ENCODE assay signal across 11 cellular contexts in the genomic region with DNA sequence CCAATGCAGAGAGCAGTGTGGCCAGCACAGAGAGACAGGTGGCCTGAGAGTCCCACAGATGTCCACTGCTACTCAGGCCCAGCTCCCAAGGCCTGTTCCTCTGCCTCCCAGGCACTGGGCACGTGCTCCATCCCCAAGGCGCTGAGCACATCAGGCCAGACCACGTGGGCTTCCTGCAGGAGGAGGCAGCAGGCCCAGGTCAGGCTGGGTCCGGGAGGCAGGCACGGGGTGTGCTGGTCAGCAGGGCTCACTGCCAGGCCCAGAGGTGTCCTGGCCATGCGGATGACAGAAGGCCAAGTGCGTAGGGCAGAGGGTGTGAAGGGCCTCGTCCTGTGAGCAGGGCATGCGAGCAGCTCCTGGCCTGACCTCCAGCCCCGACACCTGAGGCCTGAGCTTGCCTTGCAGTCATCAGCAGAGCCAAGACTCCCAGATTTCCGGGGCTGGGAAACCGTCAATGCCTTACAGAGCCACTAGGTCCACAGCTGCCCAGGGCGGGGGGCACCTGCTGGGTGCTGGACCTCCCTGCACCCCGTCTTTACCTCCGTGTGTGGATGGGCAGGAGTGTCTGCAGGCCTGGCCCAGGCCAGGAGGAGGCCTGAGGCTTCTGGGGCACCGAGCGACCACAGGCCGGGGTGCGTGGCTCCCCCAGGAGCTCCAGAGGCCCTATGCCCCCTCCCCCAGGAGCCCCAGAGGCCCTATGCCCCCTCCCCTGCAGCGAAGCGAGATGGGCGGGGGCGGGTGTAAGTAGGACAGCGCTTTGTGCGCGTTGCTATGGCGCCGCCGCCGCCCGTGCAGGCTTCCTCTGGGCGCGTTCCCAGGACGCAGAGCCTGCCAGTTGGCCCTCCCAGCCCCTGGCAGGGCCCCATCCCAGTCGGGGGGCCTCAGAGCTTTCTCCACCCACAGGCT. TPM values are rescaled to one million over a fixed set of nuclear protein-coding genes. Genes with fewer than 3 reads are reported as not detected.
DNase-seq lines count a peak whose midpoint lies in the region; ATAC-seq and TF ChIP-seq lines count a peak whose summit lies in the region.
"Had no signal": no experiment of that assay in that cellular context is flagged by ENCODE, and none has a peak within 500 bp of the region (broad histone marks: within the 10 kb centered on the region; RNA-seq: fewer than 3 reads in every experiment).

No MANE protein-coding gene starts in this region.

- CTCF ChIA-PET in RWPE1 (lab: Yijun Ruan, JAX): interaction anchor here (0.6 to 3.2 kb wide), 4 partner anchors 23 to 472 kb away, joined by 3 to 21 read pairs (median 10); no protein-coding TSS in a partner anchor

- intact Hi-C loops in left ventricle myocardium superior (cut with micrococcal nuclease): no loop called here

- POLR2A ChIA-PET in RWPE1 (lab: Yijun Ruan, JAX; ENCODE audit: low non-redundant PET): interaction anchor here (0.6 kb wide), 1 partner anchor 34 kb away, joined by 6 read pairs; no protein-coding TSS in a partner anchor

- ATAC-seq in left ventricle myocardium superior: peak; percentile 10
- no peak for ATAC-seq in GM21529 (IDR thresholded peaks at IDR 0.05; ENCODE audit: unreplicated experiment)
- ATAC-seq in GM21367 (IDR thresholded peaks at IDR 0.05; ENCODE audit: unreplicated experiment): no peak
- no peak for ATAC-seq in GM21786 (IDR thresholded peaks at IDR 0.05; ENCODE audit: unreplicated experiment)
- ATAC-seq: naive thymus-derived CD4-positive, alpha-beta T cell had no signal

- DNase-seq in Daoy (ENCODE audit: low read depth) (peak; percentile 20), RWPE1 (ENCODE audit: low spot score) (no peak), left ventricle myocardium superior (peak; percentile 81), pons (ENCODE audit: low spot score) (peak; percentile 76)
- no peak for DNase-seq in activated naive CD4-positive, alpha-beta T cell (lab: John Stamatoyannopoulos, UW)
- DNase-seq: CD4-positive, CD25-positive, alpha-beta regulatory T cell; naive thymus-derived CD4-positive, alpha-beta T cell; NCI-H187 had no signal

- H3K27ac ChIP-seq in RWPE1: peak overlapping the region; percentile 100

- TF ChIP-seq CTCF in RWPE1 (conservative IDR thresholded peaks at IDR 0.05; ENCODE audit: low read depth): no peak

RNA-seq across cellular contexts. Expression of a gene that starts 15.0 kb away (rescaled TPM):
- total RNA-seq in Daoy (2014; rRNA removed; shearing (Covaris generic)): 29.5 and 36.8 TPM in 2 replicates
- 5.5 TPM for total RNA-seq in left ventricle myocardium superior

RNA-seq across cellular contexts. Expression of a gene that starts 18.5 kb away (rescaled TPM):
- 23.5 and 28.6 TPM in 2 replicates for total RNA-seq in Daoy (2014; rRNA removed; shearing (Covaris generic))
- total RNA-seq in left ventricle myocardium superior: 16.4 TPM

RNA-seq across cellular contexts. Expression of a gene that starts 18.8 kb away (rescaled TPM):
- total RNA-seq in Daoy (2014; rRNA removed; shearing (Covaris generic)): 29.4 and 48.2 TPM in 2 replicates
- 56.2 TPM for total RNA-seq in left ventricle myocardium superior

RNA-seq across cellular contexts. Expression of a gene that starts 21.3 kb away (rescaled TPM):
- total RNA-seq in Daoy (2014; rRNA removed; shearing (Covaris generic)): 24.7 and 28.1 TPM in 2 replicates
- 533 TPM for total RNA-seq in left ventricle myocardium superior

Comparison
In these comparisons a context has a peak if more than half of its experiments do, and no peak if none do; other contexts are left out.
1. DNase-seq: peak in Daoy (single experiment), left ventricle myocardium superior (single experiment) and pons (single experiment); none in RWPE1 (single experiment) and activated naive CD4-positive, alpha-beta T cell (0 of 4).